Comparison of ENCODE assay signal across 30 cellular contexts in the genomic region with DNA sequence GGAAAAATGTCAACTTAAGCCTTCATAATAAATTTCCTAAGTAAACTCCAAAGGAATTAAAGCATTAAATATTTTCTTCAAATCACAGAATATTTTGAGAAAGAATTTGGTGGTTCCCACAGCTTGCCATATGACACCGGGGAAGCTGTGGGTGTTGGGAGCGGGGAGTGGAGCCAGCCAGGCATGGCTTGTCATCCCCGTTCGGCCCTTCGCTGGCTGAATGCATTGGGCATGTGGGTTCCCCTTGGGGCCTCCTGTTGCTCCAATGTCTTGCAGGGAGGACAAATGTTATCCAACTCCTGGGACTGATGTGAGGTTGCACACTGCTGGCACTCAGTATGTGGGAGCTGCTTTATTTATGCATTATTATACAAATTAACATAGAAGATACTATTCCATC. TPM values are rescaled to one million over a fixed set of nuclear protein-coding genes. Genes with fewer than 3 reads are reported as not detected.
"Had no signal": no experiment of that assay in that cellular context is flagged by ENCODE, and none has a peak within 500 bp of the region (broad histone marks: within the 10 kb centered on the region; RNA-seq: fewer than 3 reads in every experiment).

No MANE protein-coding gene starts in this region.

- H3K9ac ChIP-seq: neural progenitor cell had no signal

- H3K79me2 ChIP-seq: hepatocyte had no signal

- H3K9me3 Mint-ChIP-seq: activated B cell treated with CpG ODN at 0.5 μM for 24 hours; activated naive CD8-positive, alpha-beta T cell treated with anti-CD3 and anti-CD28 coated beads, Interleukin-2, amount 50 U/mL, for 24 hours; activated T-helper 1 cell treated with anti-CD3 and anti-CD28 coated beads, Interleukin-12 subunit alpha, Interleukin-12 subunit beta, Interleukin-2, Interleukin-4 antibody, amounts not matched to agents 30 ng/mL and 10 ng/mL and 1 ng/mL, durations not matched to agents 14 hours and 24 hours and 36 hours; dendritic cell treated with granulocyte-macrophage colony-stimulating factor and Interleukin-4, amounts not matched to agents 40 ng/mL and 50 ng/mL, for 4 days; immature natural killer cell; memory B cell; naive B cell; neural progenitor cell; T-helper 1 cell treated with Interleukin-12 subunit alpha and Interleukin-12 subunit beta and Interleukin-4 antibody, amounts not matched to agents 30 μg/mL and 1 μg/mL, for 36 hours had no signal

- H3K27me3 ChIP-seq: hepatocyte, neural progenitor cell, upper lobe of right lung had no signal

- DNase-seq: activated B cell treated with CpG ODN at 0.5 μM for 24 hours; activated CD4-positive, alpha-beta T cell treated with anti-CD3 and anti-CD28 coated beads for 36 hours; activated CD4-positive, alpha-beta T cell treated with anti-CD3 and anti-CD28 coated beads, Interleukin-2, amount 50 U/mL, for 48 hours; activated gamma-delta T cell; activated naive CD4-positive, alpha-beta T cell treated with anti-CD3 and anti-CD28 coated beads, Interleukin-2, amount 50 U/mL, for 16 hours; activated naive CD8-positive, alpha-beta T cell treated with anti-CD3 and anti-CD28 coated beads, Interleukin-2, amount 50 U/mL, for 24 hours; effector CD8-positive, alpha-beta T cell; glutamatergic neuron; immature natural killer cell; kidney glomerular epithelial cell; left ventricle myocardium superior; naive B cell; stimulated activated CD4-positive, alpha-beta T cell treated with anti-CD3 and anti-CD28 coated beads, Interleukin-2, amount 100 ng/mL, for 48 hours; stimulated activated naive CD4-positive, alpha-beta T cell; T1000 had no signal

- H3K4me1 Mint-ChIP-seq: activated B cell treated with CpG ODN at 0.5 μM for 24 hours; activated CD4-positive, alpha-beta T cell treated with anti-CD3 and anti-CD28 coated beads for 36 hours; activated naive CD8-positive, alpha-beta T cell treated with anti-CD3 and anti-CD28 coated beads, Interleukin-2, amount 50 U/mL, for 24 hours; immature natural killer cell; memory B cell had no signal

- ATAC-seq: activated CD4-positive, alpha-beta T cell treated with anti-CD3 and anti-CD28 coated beads for 36 hours; activated naive CD8-positive, alpha-beta T cell treated with anti-CD3 and anti-CD28 coated beads, Interleukin-2, amount 50 U/mL, for 24 hours; left ventricle myocardium superior; mucosa of descending colon; upper lobe of right lung had no signal

- H3K9me3 ChIP-seq: mucosa of descending colon, prostate gland, thoracic aorta, upper lobe of right lung had no signal

- H3K27ac Mint-ChIP-seq: activated B cell treated with CpG ODN at 0.5 μM for 24 hours; activated CD4-positive, alpha-beta T cell treated with anti-CD3 and anti-CD28 coated beads for 36 hours; activated naive CD8-positive, alpha-beta T cell treated with anti-CD3 and anti-CD28 coated beads, Interleukin-2, amount 50 U/mL, for 24 hours; activated T-helper 1 cell treated with anti-CD3 and anti-CD28 coated beads, Interleukin-12 subunit alpha, Interleukin-12 subunit beta, Interleukin-2, Interleukin-4 antibody, amounts not matched to agents 30 ng/mL and 10 ng/mL and 1 ng/mL, durations not matched to agents 14 hours and 24 hours and 36 hours; dendritic cell treated with granulocyte-macrophage colony-stimulating factor and Interleukin-4, amounts not matched to agents 40 ng/mL and 50 ng/mL, for 4 days; immature natural killer cell; memory B cell; naive B cell; neural progenitor cell; T-helper 1 cell treated with Interleukin-12 subunit alpha and Interleukin-12 subunit beta and Interleukin-4 antibody, amounts not matched to agents 30 μg/mL and 1 μg/mL, for 36 hours had no signal

- H3K4me3 Mint-ChIP-seq: activated B cell treated with CpG ODN at 0.5 μM for 24 hours; activated CD4-positive, alpha-beta T cell treated with anti-CD3 and anti-CD28 coated beads for 36 hours; activated naive CD8-positive, alpha-beta T cell treated with anti-CD3 and anti-CD28 coated beads, Interleukin-2, amount 50 U/mL, for 24 hours; activated T-helper 1 cell treated with anti-CD3 and anti-CD28 coated beads, Interleukin-12 subunit alpha, Interleukin-12 subunit beta, Interleukin-2, Interleukin-4 antibody, amounts not matched to agents 30 ng/mL and 10 ng/mL and 1 ng/mL, durations not matched to agents 14 hours and 24 hours and 36 hours; dendritic cell treated with granulocyte-macrophage colony-stimulating factor and Interleukin-4, amounts not matched to agents 40 ng/mL and 50 ng/mL, for 4 days; immature natural killer cell; memory B cell; naive B cell; neural progenitor cell; T-helper 1 cell treated with Interleukin-12 subunit alpha and Interleukin-12 subunit beta and Interleukin-4 antibody, amounts not matched to agents 30 μg/mL and 1 μg/mL, for 36 hours had no signal

- FAIRE-seq: frontal cortex had no signal

- H3K4me2 ChIP-seq: hepatocyte, neural progenitor cell had no signal

- H3K4me3 ChIP-seq: hepatocyte, mucosa of descending colon, neural progenitor cell, prostate gland, skin epidermis, thoracic aorta, upper lobe of right lung had no signal

- H3K4me1 ChIP-seq: neural progenitor cell, prostate gland, upper lobe of right lung had no signal

- H2AFZ ChIP-seq: hepatocyte, neural progenitor cell had no signal

- H3K27ac ChIP-seq: hepatocyte, neural progenitor cell, prostate gland, skin epidermis, thoracic aorta, upper lobe of right lung had no signal

- H3K36me3 Mint-ChIP-seq: immature natural killer cell, memory B cell, naive B cell, neural progenitor cell had no signal

- H3K27me3 Mint-ChIP-seq: activated CD4-positive, alpha-beta T cell treated with anti-CD3 and anti-CD28 coated beads for 36 hours; activated naive CD8-positive, alpha-beta T cell treated with anti-CD3 and anti-CD28 coated beads, Interleukin-2, amount 50 U/mL, for 24 hours had no signal

- H3K36me3 ChIP-seq: neural progenitor cell, prostate gland, thoracic aorta, upper lobe of right lung had no signal

RNA-seq across cellular contexts. Expression of gene NGEF, which starts 18.6 kb away (rescaled TPM):
- total RNA-seq: activated B cell treated with CpG ODN at 0.5 μM for 24 hours, left ventricle myocardium superior, upper lobe of right lung had no signal
- polyA plus RNA-seq: immature natural killer cell had no signal

RNA-seq across cellular contexts. Expression of gene NEU2, which starts 38.0 kb away (rescaled TPM):
- total RNA-seq: activated B cell treated with CpG ODN at 0.5 μM for 24 hours; activated CD4-positive, alpha-beta T cell treated with anti-CD3 and anti-CD28 coated beads for 36 hours; activated T-helper 1 cell treated with anti-CD3 and anti-CD28 coated beads, Interleukin-12 subunit alpha, Interleukin-12 subunit beta, Interleukin-2, Interleukin-4 antibody, amounts not matched to agents 30 ng/mL and 10 ng/mL and 1 ng/mL, durations not matched to agents 14 hours and 24 hours and 36 hours; cerebellum; frontal cortex; hepatocyte; left ventricle myocardium superior; mucosa of descending colon; omental fat pad; prostate gland; thoracic aorta; upper lobe of right lung had no signal
- polyA plus RNA-seq: esophagus, hepatocyte, immature natural killer cell had no signal
